ENCODE assay signal across 18 cellular contexts in the genomic region with DNA sequence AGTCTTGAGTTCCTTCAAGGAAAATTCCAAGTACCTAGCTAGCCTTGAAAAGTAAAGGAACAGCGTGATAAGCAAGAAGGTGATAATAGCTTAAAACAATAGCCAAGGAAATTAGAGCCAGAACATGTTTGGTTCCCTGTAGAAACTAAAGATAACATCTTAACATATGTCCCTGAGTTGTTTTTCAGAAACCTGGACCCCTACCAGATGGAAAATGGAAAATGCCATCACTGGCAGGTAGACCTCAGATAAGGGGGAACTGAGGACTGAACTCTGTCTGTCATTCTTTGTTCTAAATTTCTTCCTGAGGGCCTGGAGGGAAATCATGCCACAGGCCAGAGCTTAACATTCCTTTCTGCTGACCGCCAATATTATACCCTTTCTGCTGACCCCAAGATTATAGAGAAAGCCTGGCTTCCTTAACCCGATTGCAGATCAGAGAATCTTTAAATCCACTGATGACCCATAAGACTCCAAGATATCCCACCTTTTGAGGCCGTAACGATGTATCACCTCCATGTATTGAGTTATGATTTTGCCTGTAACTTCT. TPM values are rescaled to one million over a fixed set of nuclear protein-coding genes. Genes with fewer than 3 reads are reported as not detected.
DNase-seq lines count a peak whose midpoint lies in the region; ATAC-seq, FAIRE-seq and TF ChIP-seq lines count a peak whose summit lies in the region.
"Had no signal": no experiment of that assay in that cellular context is flagged by ENCODE, and none has a peak within 500 bp of the region (broad histone marks: within the 10 kb centered on the region; RNA-seq: fewer than 3 reads in every experiment).

No MANE protein-coding gene starts in this region.

- no peaks in the 10 kb centered on the region for H3K9me1 ChIP-seq in endothelial cell of umbilical vein (replicated peaks; ENCODE audit: control insufficient read depth, extremely low read depth, insufficient read depth, low read length)

- TF ChIP-seq CTCF in endothelial cell of umbilical vein (IDR thresholded peaks at IDR 0.05; ENCODE audit: extremely low read depth in 1 of 2, insufficient read depth in 1 of 2, low read depth in 1 of 2, low read length in 2 of 2): no peak
- TF ChIP-seq CTCF in PC-3 (conservative IDR thresholded peaks at IDR 0.05; ENCODE audit: low read depth, low read length): no peak

- H3K4me1 Mint-ChIP-seq in stimulated activated effector memory CD8-positive, alpha-beta T cell treated with anti-CD3 and anti-CD28 coated beads, Interleukin-12 subunit alpha, Interleukin-12 subunit beta, amount 100 ng/mL, for 72 hours: peaks cover 9% of the 10 kb centered on the region
- H3K4me1 Mint-ChIP-seq: IgD-negative memory B cell had no signal

- peaks cover 68% of the 10 kb centered on the region for H3K4me1 ChIP-seq in SJSA1 (replicated peaks)
- H3K4me1 ChIP-seq in endothelial cell of umbilical vein (ENCODE audit: control insufficient read depth, extremely low read depth, insufficient read depth, low read length): peaks cover 3% of the 10 kb centered on the region
- H3K4me1 ChIP-seq in PC-3 (ENCODE audit: insufficient read depth, low read length): peaks cover 56% of the 10 kb centered on the region

- H3F3A ChIP-seq in PC-3 (ENCODE audit: low read length, unreplicated experiment): no peaks in the 10 kb centered on the region

- H3K4me2 ChIP-seq in endothelial cell of umbilical vein (ENCODE audit: insufficient read depth, low read length) (no peak overlapping the region), PC-3 (ENCODE audit: low read length) (no peak overlapping the region)

- no peaks in the 10 kb centered on the region for H3K9me2 ChIP-seq in PC-3 (replicated peaks; ENCODE audit: low read length)

- H3K36me3 ChIP-seq in SJSA1: no peaks in the 10 kb centered on the region
- no peaks in the 10 kb centered on the region for H3K36me3 ChIP-seq in endothelial cell of umbilical vein (ENCODE audit: control insufficient read depth in 2 of 2, extremely low read depth in 1 of 2, insufficient read depth in 2 of 2, low read length in 2 of 2)
- no peaks in the 10 kb centered on the region for H3K36me3 ChIP-seq in PC-3 (ENCODE audit: low read depth, low read length)

- H3K36me3 Mint-ChIP-seq in stimulated activated effector memory CD8-positive, alpha-beta T cell treated with anti-CD3 and anti-CD28 coated beads, Interleukin-12 subunit alpha, Interleukin-12 subunit beta, amount 100 ng/mL, for 72 hours: no peaks in the 10 kb centered on the region
- H3K36me3 Mint-ChIP-seq: CD14-positive monocyte had no signal

- FAIRE-seq in endothelial cell of umbilical vein (lab: Jason Lieb, UNC): no peak
- FAIRE-seq in GM12892 (lab: Jason Lieb, UNC): no peak

- H3K4me3 ChIP-seq in SJSA1: no peak overlapping the region
- H3K4me3 ChIP-seq in endothelial cell of umbilical vein (replicated peaks in 1 of 3; ENCODE audit: insufficient read depth in 1 of 3, low read depth in 1 of 3, low read length in 3 of 3): no peak overlapping the region
- H3K4me3 ChIP-seq in PC-3 (ENCODE audit: low read length): no peak overlapping the region

- no peaks in the 10 kb centered on the region for H3K79me2 ChIP-seq in endothelial cell of umbilical vein (ENCODE audit: control insufficient read depth, insufficient read depth, low read length)
- no peaks in the 10 kb centered on the region for H3K79me2 ChIP-seq in PC-3 (ENCODE audit: low read length)

- ATAC-seq in stimulated activated effector memory CD8-positive, alpha-beta T cell treated with anti-CD3 and anti-CD28 coated beads, Interleukin-12 subunit alpha, Interleukin-12 subunit beta, amount 100 ng/mL, for 72 hours: no peak
- ATAC-seq in PC-3: no peak
- ATAC-seq: HCT116 had no signal

- H2AFZ ChIP-seq in endothelial cell of umbilical vein (ENCODE audit: low read depth, low read length) (no peak overlapping the region), PC-3 (ENCODE audit: low read length) (no peak overlapping the region)

- intact Hi-C loops in endothelial cell of umbilical vein (cut with micrococcal nuclease) (no loop called here), PC-3 (cut with micrococcal nuclease) (loop anchor here (5.0 kb wide), 1 partner anchor 207 kb away; a partner anchor contains a TSS)

- no peak overlapping the region for H3K4me3 Mint-ChIP-seq in stimulated activated effector memory CD8-positive, alpha-beta T cell treated with anti-CD3 and anti-CD28 coated beads, Interleukin-12 subunit alpha, Interleukin-12 subunit beta, amount 100 ng/mL, for 72 hours
- H3K4me3 Mint-ChIP-seq: CD14-positive monocyte, IgD-negative memory B cell had no signal

- CTCF ChIA-PET in endothelial cell of umbilical vein (lab: Charles Lee) (interaction anchor here (0.9 to 1.9 kb wide), 4 partner anchors 13 to 283 kb away, joined by 3 to 7 read pairs (median 4); no protein-coding TSS in a partner anchor), PC-3 (lab: Charles Lee) (interaction anchor here (0.7 kb wide), 1 partner anchor 53 kb away, joined by 5 read pairs; no protein-coding TSS in a partner anchor)

- H3K27me3 ChIP-seq in SJSA1 (replicated peaks) (no peaks in the 10 kb centered on the region), endothelial cell of umbilical vein (ENCODE audit: control insufficient read depth in 2 of 2, insufficient read depth in 2 of 2, low read length in 2 of 2) (no peaks in the 10 kb centered on the region), PC-3 (ENCODE audit: low read length) (no peaks in the 10 kb centered on the region)

- no TSS peak for BruUV-seq in endothelial cell of umbilical vein (replicated peaks; lab: Mats Ljungman, UMichigan)
- BruUV-seq in PC-3 (replicated peaks; lab: Mats Ljungman, UMichigan): no TSS peak

- H4K20me1 ChIP-seq in endothelial cell of umbilical vein (replicated peaks; ENCODE audit: control insufficient read depth, extremely low read depth, insufficient read depth, low read length): no peaks in the 10 kb centered on the region
- H4K20me1 ChIP-seq in PC-3 (ENCODE audit: low read length): no peaks in the 10 kb centered on the region

- peak overlapping the region; percentile 52 for H3K27ac Mint-ChIP-seq in stimulated activated effector memory CD8-positive, alpha-beta T cell treated with anti-CD3 and anti-CD28 coated beads, Interleukin-12 subunit alpha, Interleukin-12 subunit beta, amount 100 ng/mL, for 72 hours
- H3K27ac Mint-ChIP-seq: CD14-positive monocyte, IgD-negative memory B cell had no signal

- DNase-seq in ELR (ENCODE audit: low read depth) (peak; percentile 59), SJSA1 (ENCODE audit: low read depth in 1 of 2, low spot score in 2 of 2) (no peak), endothelial cell of umbilical vein (ENCODE audit: low read depth, low spot score) (peak; percentile 58), GM12892 (ENCODE audit: insufficient read length) (no peak), PC-3 (no peak), DMS79 treated with DMSO at 0.1 percent for 48 hours (lab: John Stamatoyannopoulos, UW) (no peak)
- DNase-seq in stimulated activated effector memory CD8-positive, alpha-beta T cell treated with anti-CD3 and anti-CD28 coated beads, Interleukin-12 subunit alpha, Interleukin-12 subunit beta, amount 100 ng/mL, for 72 hours (ENCODE audit: low spot score in 2 of 2): no peak
- DNase-seq: DMS 273 treated with DMSO at 0.1 percent for 48 hours, Kasumi-1, NCI-H1105 treated with DMSO at 0.1 percent for 48 hours, NCI-H1694 treated with DMSO at 0.1 percent for 48 hours, NCI-H2107, NCI-H2227 treated with DMSO at 0.1 percent for 48 hours, NCI-H524, SHP77 treated with DMSO at 0.1 percent for 48 hours had no signal

- no peaks in the 10 kb centered on the region for H3K9me3 Mint-ChIP-seq in stimulated activated effector memory CD8-positive, alpha-beta T cell treated with anti-CD3 and anti-CD28 coated beads, Interleukin-12 subunit alpha, Interleukin-12 subunit beta, amount 100 ng/mL, for 72 hours
- H3K9me3 Mint-ChIP-seq: CD14-positive monocyte, IgD-negative memory B cell had no signal

- H3K9ac ChIP-seq in endothelial cell of umbilical vein (replicated peaks; ENCODE audit: extremely low read depth, insufficient read depth, low read length) (no peak overlapping the region), PC-3 (ENCODE audit: low read length) (no peak overlapping the region)

- TF ChIP-seq POLR2A in endothelial cell of umbilical vein (IDR thresholded peaks at IDR 0.05; ENCODE audit: low read depth, low read length): no peak
- no peak for TF ChIP-seq POLR2A in GM12892 (IDR thresholded peaks at IDR 0.05; ENCODE audit: low read depth, low read length)

- H3K27ac ChIP-seq in SJSA1 (peak overlapping the region; percentile 34), endothelial cell of umbilical vein (ENCODE audit: insufficient read depth, low read depth, low read length) (no peak overlapping the region), PC-3 (ENCODE audit: low read length) (no peak overlapping the region)

- dilution Hi-C loops in endothelial cell of umbilical vein (cut with MboI; ENCODE audit: extremely low pct_ligation_motif_present, low sequenced_read_pairs): no loop called here

- H3K9me3 ChIP-seq in SJSA1 (replicated peaks) (no peaks in the 10 kb centered on the region), endothelial cell of umbilical vein (replicated peaks; ENCODE audit: control insufficient read depth, insufficient read depth, low read length) (no peaks in the 10 kb centered on the region), PC-3 (ENCODE audit: low read length) (no peaks in the 10 kb centered on the region)

- POLR2A ChIA-PET in endothelial cell of umbilical vein (lab: Charles Lee) (no interaction called here), PC-3 (lab: Charles Lee; ENCODE audit: unreplicated experiment) (no interaction called here)

TF ChIP-seq in endothelial cell of umbilical vein, 7 proteins besides CTCF, POLR2A, EP300 and RAD21:
- peak; percentile 42 for TF ChIP-seq GATA2 (IDR thresholded peaks at IDR 0.05; ENCODE audit: insufficient read depth, insufficient read length, low read depth, low read length)
- TF ChIP-seq POLR2AphosphoS5 (IDR thresholded peaks at IDR 0.05; ENCODE audit: insufficient read depth, low read depth, low read length): no peak

RNA-seq across cellular contexts. Expression of a gene that starts 23.4 kb away (rescaled TPM):
- total RNA-seq in SJSA1 (2014; rRNA removed; shearing (Covaris generic)): 7.8 and 7.9 TPM in 2 replicates
- total RNA-seq in endothelial cell of umbilical vein: 1.0 and 2.5 TPM in 2 replicates
- 1.3 and 1.6 TPM in 2 replicates for polyA plus RNA-seq in endothelial cell of umbilical vein
- 0.99 and 1.2 TPM in 2 replicates for polyA plus RNA-seq in endothelial cell of umbilical vein (2011; cell fraction: cytosol; rRNA removed)
- polyA plus RNA-seq in endothelial cell of umbilical vein (2011; cell fraction: nucleus; rRNA removed): 1.9 and 2.7 TPM in 2 replicates
- 1.6 and 1.7 TPM in 2 replicates for polyA plus RNA-seq in endothelial cell of umbilical vein (2012)
- polyA minus RNA-seq in endothelial cell of umbilical vein: 2.0 and 2.1 TPM in 2 replicates
- not detected for polyA minus RNA-seq in endothelial cell of umbilical vein (2011; cell fraction: cytosol; rRNA and poly(A)+ RNA removed)
- polyA minus RNA-seq in endothelial cell of umbilical vein (2011; cell fraction: nucleus; rRNA and poly(A)+ RNA removed): 1.4 TPM in 1 of 2 replicates, not detected in the other
- polyA plus RNA-seq in GM12892 (2012; ENCODE audit: missing spikeins): 4.7 TPM
- 5.6 and 7.4 TPM in 2 replicates for total RNA-seq in PC-3 (2014; rRNA removed)

Comparison
In these comparisons a context has a peak if more than half of its experiments do, and no peak if none do; other contexts are left out.
1. DNase-seq: peak in ELR (single experiment) and endothelial cell of umbilical vein (single experiment); none in SJSA1 (0 of 2), stimulated activated effector memory CD8-positive, alpha-beta T cell treated with anti-CD3 and anti-CD28 coated beads, Interleukin-12 subunit alpha, Interleukin-12 subunit beta, amount 100 ng/mL, for 72 hours (0 of 2), GM12892 (single experiment), PC-3 (single experiment) and DMS79 treated with DMSO at 0.1 percent for 48 hours (single experiment).